ENCODE assay signal across 1 cellular context in genomic region chr2:152647417-152648010, GRCh38.
A peak's percentile ranks its signal among the peaks of the same experiment; 100 is the strongest.
TF ChIP-seq lines count a peak whose summit lies in the region.

No MANE protein-coding gene starts in this region.

TF ChIP-seq in HepG2, 621 proteins besides CTCF, POLR2A, EP300 and RAD21:
- TF ChIP-seq CBFB (CRISPR knock-in tag; IDR thresholded peaks at IDR 0.05) (no peak), ZZZ3 (CRISPR knock-in tag; IDR thresholded peaks at IDR 0.05; ENCODE audit: borderline replicate concordance) (no peak), ASH2L (IDR thresholded peaks at IDR 0.05; ENCODE audit: insufficient read length, low read depth, low read length) (no peak), POGZ (CRISPR knock-in tag; IDR thresholded peaks at IDR 0.05) (no peak), SIX4 (CRISPR knock-in tag; IDR thresholded peaks at IDR 0.05) (no peak), SMAD9 (CRISPR knock-in tag; IDR thresholded peaks at IDR 0.05) (no peak), CREB1 (IDR thresholded peaks at IDR 0.05) (no peak), CREB1 (CRISPR knock-in tag; IDR thresholded peaks at IDR 0.05) (0 out of 2 replicates have a peak, but pooled peaks have one; percentile 15), MXD3 (CRISPR knock-in tag; IDR thresholded peaks at IDR 0.05) (no peak), POLR2G (IDR thresholded peaks at IDR 0.05; ENCODE audit: low read depth, low read length) (peak; percentile 57; the same call in 1 of the 2 replicates), NRL (CRISPR knock-in tag; IDR thresholded peaks at IDR 0.05; ENCODE audit: borderline replicate concordance) (no peak), HNRNPK (IDR thresholded peaks at IDR 0.05; ENCODE audit: low read depth, low read length, poor library complexity, severe bottlenecking) (no peak), ZNF879 (CRISPR knock-in tag; IDR thresholded peaks at IDR 0.05) (no peak), ONECUT2 (CRISPR knock-in tag; IDR thresholded peaks at IDR 0.05) (no peak), PBX2 (CRISPR knock-in tag; IDR thresholded peaks at IDR 0.05) (no peak), RORA (CRISPR knock-in tag; IDR thresholded peaks at IDR 0.05) (no peak), FOXK2 (IDR thresholded peaks at IDR 0.05) (no peak), FOXK1 (CRISPR knock-in tag; IDR thresholded peaks at IDR 0.05; ENCODE audit: borderline replicate concordance, low read depth) (no peak), ZNF331 (CRISPR knock-in tag; IDR thresholded peaks at IDR 0.05) (no peak), RBM22 (optimal IDR thresholded peaks at IDR 0.05; ENCODE audit: low read length) (peak; percentile 91), ZNF605 (CRISPR knock-in tag; IDR thresholded peaks at IDR 0.05) (no peak), ZFP36L2 (CRISPR knock-in tag; IDR thresholded peaks at IDR 0.05) (no peak), JDP2 (CRISPR knock-in tag; IDR thresholded peaks at IDR 0.05; ENCODE audit: borderline replicate concordance) (no peak)
